Comparison of ENCODE assay signal across 9 cellular contexts in the genomic region with DNA sequence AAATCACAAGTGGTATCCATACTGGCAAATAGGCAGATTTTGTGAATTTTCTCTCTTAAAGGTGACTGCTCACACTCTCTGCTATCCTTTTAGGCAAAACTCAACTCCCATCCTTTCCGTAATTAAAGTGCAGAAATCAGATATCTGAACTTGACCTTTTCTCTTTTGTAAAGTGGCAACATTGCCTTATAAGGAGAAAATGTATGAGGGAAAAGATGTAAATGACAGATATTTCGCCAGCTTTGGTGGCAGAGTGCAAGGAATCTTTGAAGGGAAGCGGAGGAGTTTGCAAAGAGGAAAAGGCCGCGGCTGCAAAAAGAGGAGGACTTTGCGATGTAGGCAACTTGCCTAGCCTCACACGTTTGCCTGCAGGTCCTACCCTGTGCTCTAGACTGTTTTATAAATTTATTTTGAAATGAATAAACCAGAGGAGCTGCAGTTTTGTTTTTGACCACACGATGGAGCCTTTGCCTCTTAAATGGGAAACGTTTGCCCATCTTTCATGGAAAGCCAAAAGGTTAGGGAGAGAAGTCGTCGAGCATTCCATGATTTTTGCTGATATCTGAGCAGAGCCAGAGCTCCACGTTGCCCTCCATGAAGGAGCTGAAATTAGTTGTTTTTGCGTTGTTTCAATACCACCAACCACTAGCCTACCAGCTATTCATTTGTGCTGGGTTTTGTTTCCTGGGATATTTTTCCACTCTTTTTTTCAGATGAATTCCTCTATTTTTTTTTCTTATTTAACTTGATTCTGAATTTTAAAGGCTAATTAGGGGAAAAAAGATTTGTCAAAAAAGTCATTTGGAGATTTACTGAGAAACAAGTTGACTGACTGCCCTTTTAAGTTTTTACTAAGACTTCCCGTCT.
A peak's percentile ranks its signal among the peaks of the same experiment; 100 is the strongest.
DNase-seq lines count a peak whose midpoint lies in the region; ATAC-seq, FAIRE-seq and TF ChIP-seq lines count a peak whose summit lies in the region.
"Had no signal": no experiment of that assay in that cellular context is flagged by ENCODE, and none has a peak within 500 bp of the region (broad histone marks: within the 10 kb centered on the region; RNA-seq: fewer than 3 reads in every experiment).

No MANE protein-coding gene starts in this region.

- H3K79me2 ChIP-seq in astrocyte (ENCODE audit: insufficient read depth, low read length) = no peaks in the 10 kb centered on the region

- TF ChIP-seq CTCF in astrocyte (IDR thresholded peaks at IDR 0.05; ENCODE audit: insufficient read depth, low read depth, low read length) = peak; percentile 85

- peaks cover 2% of the 10 kb centered on the region for H3K9me3 Mint-ChIP-seq in astrocyte (ENCODE audit: unreplicated experiment)
- H3K9me3 Mint-ChIP-seq: T-helper 1 cell treated with Interleukin-12 subunit alpha and Interleukin-12 subunit beta and Interleukin-4 antibody, amounts not matched to agents 30 μg/mL and 1 μg/mL, for 36 hours had no signal

- no peak overlapping the region for H3K4me3 Mint-ChIP-seq in astrocyte (ENCODE audit: unreplicated experiment)
- H3K4me3 Mint-ChIP-seq: T-helper 1 cell treated with Interleukin-12 subunit alpha and Interleukin-12 subunit beta and Interleukin-4 antibody, amounts not matched to agents 30 μg/mL and 1 μg/mL, for 36 hours had no signal

- H3K36me3 ChIP-seq in H7 (replicated peaks; ENCODE audit: control insufficient read depth, insufficient read depth, low read length) (no peaks in the 10 kb centered on the region), astrocyte (ENCODE audit: insufficient read depth, low read length) (no peaks in the 10 kb centered on the region)

- H3K9me3 ChIP-seq in astrocyte (ENCODE audit: insufficient read depth, low read depth, low read length) = no peaks in the 10 kb centered on the region

- H3K4me2 ChIP-seq in astrocyte (ENCODE audit: low read length) = no peak overlapping the region

- FAIRE-seq in astrocyte (lab: Jason Lieb, UNC) = no peak

- H3K4me3 ChIP-seq in H7 (ENCODE audit: insufficient read depth, low read depth, low read length) (no peak overlapping the region), astrocyte (ENCODE audit: insufficient read depth, low read depth, low read length) (no peak overlapping the region)

- peaks cover 6% of the 10 kb centered on the region for H3K4me1 Mint-ChIP-seq in astrocyte (ENCODE audit: low read depth, unreplicated experiment)

- no peaks in the 10 kb centered on the region for H3K36me3 Mint-ChIP-seq in astrocyte (ENCODE audit: low read depth, unreplicated experiment)

- no peak overlapping the region for H3K27ac ChIP-seq in astrocyte (ENCODE audit: low read depth, low read length)

- H2AFZ ChIP-seq in astrocyte (ENCODE audit: low read depth, low read length) = no peak overlapping the region

- H3K27me3 ChIP-seq in H7 (ENCODE audit: control insufficient read depth, insufficient read depth, low read length) = peaks cover 34% of the 10 kb centered on the region
- H3K27me3 ChIP-seq in astrocyte (ENCODE audit: insufficient read depth, low read length) = peaks cover 3% of the 10 kb centered on the region

- H3K27ac Mint-ChIP-seq in astrocyte (ENCODE audit: unreplicated experiment) = no peak overlapping the region
- H3K27ac Mint-ChIP-seq: T-helper 1 cell treated with Interleukin-12 subunit alpha and Interleukin-12 subunit beta and Interleukin-4 antibody, amounts not matched to agents 30 μg/mL and 1 μg/mL, for 36 hours had no signal

- DNase-seq in COLO829 (ENCODE audit: low spot score) (peak; percentile 48), H7 (peak; percentile 62), NCI-H345 (lab: John Stamatoyannopoulos, UW) (peak; percentile 77), astrocyte (ENCODE audit: low read depth) (no peak), islet precursor cell (peak; percentile 59), ureter (ENCODE audit: low spot score) (peak; percentile 52)
- DNase-seq in stimulated activated naive CD4-positive, alpha-beta T cell treated with Interleukin-2 at 50 U/mL for 16 hours (lab: John Stamatoyannopoulos, UW) = no peak

- H3K4me1 ChIP-seq in astrocyte (ENCODE audit: insufficient read depth, low read length) = peaks cover 9% of the 10 kb centered on the region

- no peaks in the 10 kb centered on the region for H4K20me1 ChIP-seq in astrocyte (ENCODE audit: insufficient read depth, low read length)

- ATAC-seq in HG02981 (IDR thresholded peaks at IDR 0.05; ENCODE audit: unreplicated experiment) = no peak

- peaks cover 35% of the 10 kb centered on the region for H3K27me3 Mint-ChIP-seq in astrocyte (ENCODE audit: low read depth, unreplicated experiment)

- H3K9ac ChIP-seq in astrocyte (ENCODE audit: low read length) = no peak overlapping the region

Comparison
In these comparisons a context has a peak if more than half of its experiments do, and no peak if none do; other contexts are left out.
1. DNase-seq: peak in COLO829 (single experiment), H7 (single experiment), NCI-H345 (single experiment), islet precursor cell (single experiment) and ureter (single experiment); none in astrocyte (single experiment) and stimulated activated naive CD4-positive, alpha-beta T cell treated with Interleukin-2 at 50 U/mL for 16 hours (single experiment).